In genomic region chr3:48594431-48595049, GRCh38 we compare ENCODE assay signal across 10 cellular contexts. TPM values are rescaled to one million over a fixed set of nuclear protein-coding genes. Genes with fewer than 3 reads are reported as not detected.
DNase-seq lines count a peak whose midpoint lies in the region; ATAC-seq and TF ChIP-seq lines count a peak whose summit lies in the region.
"Had no signal": no experiment of that assay in that cellular context is flagged by ENCODE, and none has a peak within 500 bp of the region (broad histone marks: within the 10 kb centered on the region; RNA-seq: fewer than 3 reads in every experiment).

No MANE protein-coding gene starts in this region.

- peaks cover 12% of the 10 kb centered on the region for H3K27me3 Mint-ChIP-seq in Calu3 (ENCODE audit: unreplicated experiment)

- H3K9me3 Mint-ChIP-seq in Calu3 (ENCODE audit: low read depth, unreplicated experiment) = no peaks in the 10 kb centered on the region
- H3K9me3 Mint-ChIP-seq: activated naive CD8-positive, alpha-beta T cell treated with anti-CD3 and anti-CD28 coated beads, Interleukin-2, amount 10 ng/mL, durations not matched to agents 7 days and 5 days had no signal

- CTCF ChIA-PET in Calu3 (lab: Charles Lee) = interaction anchor here (0.5 kb wide), 1 partner anchor 90 kb away, joined by 6 read pairs; no protein-coding TSS in a partner anchor

- no peaks in the 10 kb centered on the region for H3K9me3 ChIP-seq in RWPE2 (ENCODE audit: severe bottlenecking)

- intact Hi-C loops in Calu3 (cut with micrococcal nuclease; ENCODE audit: unreplicated experiment) = loop anchor here (5.0 kb wide), 1 partner anchor 32 kb away; the partner anchor contains the start of gene UCN2

- no peak overlapping the region for H3K27ac Mint-ChIP-seq in Calu3 (ENCODE audit: unreplicated experiment)
- H3K27ac Mint-ChIP-seq: activated naive CD8-positive, alpha-beta T cell treated with anti-CD3 and anti-CD28 coated beads, Interleukin-2, amount 10 ng/mL, durations not matched to agents 7 days and 5 days had no signal

- peak overlapping the region; percentile 67 for H3K4me3 Mint-ChIP-seq in Calu3 (ENCODE audit: low read depth, unreplicated experiment)
- H3K4me3 Mint-ChIP-seq: activated naive CD8-positive, alpha-beta T cell treated with anti-CD3 and anti-CD28 coated beads, Interleukin-2, amount 10 ng/mL, durations not matched to agents 7 days and 5 days had no signal

- no peaks in the 10 kb centered on the region for H3K27me3 ChIP-seq in RWPE2 (ENCODE audit: insufficient read depth, poor library complexity, severe bottlenecking)

- H3K4me3 ChIP-seq in RWPE2 (ENCODE audit: severe bottlenecking) (peak overlapping the region; percentile 77), fibroblast of villous mesenchyme (ENCODE audit: low read depth, low read length) (peak overlapping the region; percentile 54)

- H3K36me3 Mint-ChIP-seq in Calu3 (ENCODE audit: insufficient read depth, unreplicated experiment) = peaks cover 33% of the 10 kb centered on the region

- TSS peak; percentile 70 for BruUV-seq in Calu3 (replicated peaks; lab: Mats Ljungman, UMichigan)

- DNase-seq in Calu3 (no peak), RWPE2 (ENCODE audit: low spot score) (no peak), fibroblast of villous mesenchyme (ENCODE audit: low read depth) (peak; percentile 34), retina (peak; percentile 54), SIG-M5 (lab: John Stamatoyannopoulos, UW) (no peak), NCI-H146 (lab: John Stamatoyannopoulos, UW) (no peak)
- DNase-seq: activated naive CD8-positive, alpha-beta T cell treated with anti-CD3 and anti-CD28 coated beads, Interleukin-2, amount 10 ng/mL, durations not matched to agents 7 days and 5 days; kidney glomerular epithelial cell had no signal

- TF ChIP-seq CTCF in Calu3 (IDR thresholded peaks at IDR 0.05; ENCODE audit: unreplicated experiment) (no peak), RWPE2 (IDR thresholded peaks at IDR 0.05; ENCODE audit: poor library complexity, severe bottlenecking) (no peak), fibroblast of villous mesenchyme (IDR thresholded peaks at IDR 0.05; ENCODE audit: insufficient read depth, low read depth, low read length) (no peak)

- peaks cover 38% of the 10 kb centered on the region for H3K4me1 ChIP-seq in RWPE2 (ENCODE audit: insufficient read depth, poor library complexity, severe bottlenecking)

- peak overlapping the region; percentile 98 for H3K27ac ChIP-seq in RWPE2 (ENCODE audit: poor library complexity, severe bottlenecking)

- H3K4me1 Mint-ChIP-seq in Calu3 (ENCODE audit: low read depth, unreplicated experiment) = peaks cover 13% of the 10 kb centered on the region

- peaks cover 60% of the 10 kb centered on the region for H3K36me3 ChIP-seq in RWPE2 (ENCODE audit: low read depth)

- ATAC-seq in RWPE2 (ENCODE audit: low read depth) (no peak), GM21717 (IDR thresholded peaks at IDR 0.05; ENCODE audit: unreplicated experiment) (no peak), GM19351 (IDR thresholded peaks at IDR 0.05; ENCODE audit: unreplicated experiment) (no peak)

RNA-seq across cellular contexts. Expression of gene COL7A1, which starts 0.6 kb away (rescaled TPM):
- 8.6 and 13.9 TPM in 2 replicates for total RNA-seq in Calu3 (2022)
- 79.0 and 140 TPM in 2 replicates for total RNA-seq in fibroblast of villous mesenchyme

RNA-seq across cellular contexts. Expression of gene UQCRC1, which starts 14.9 kb away (rescaled TPM):
- 196 and 207 TPM in 2 replicates for total RNA-seq in Calu3 (2022)
- 405 and 418 TPM in 2 replicates for total RNA-seq in fibroblast of villous mesenchyme

RNA-seq across cellular contexts. Expression of gene TMEM89, which starts 27.0 kb away (rescaled TPM):
- total RNA-seq in Calu3 (2022) (not detected in 2 replicates), fibroblast of villous mesenchyme (not detected in 2 replicates)
- total RNA-seq: activated naive CD8-positive, alpha-beta T cell treated with anti-CD3 and anti-CD28 coated beads, Interleukin-2, amount 10 ng/mL, durations not matched to agents 7 days and 5 days had no signal

RNA-seq across cellular contexts. Expression of gene UCN2, which starts 31.0 kb away (rescaled TPM):
- 0.34 and 0.94 TPM in 2 replicates for total RNA-seq in Calu3 (2022)
- 6.0 and 11.9 TPM in 2 replicates for total RNA-seq in fibroblast of villous mesenchyme
- total RNA-seq: activated naive CD8-positive, alpha-beta T cell treated with anti-CD3 and anti-CD28 coated beads, Interleukin-2, amount 10 ng/mL, durations not matched to agents 7 days and 5 days had no signal

RNA-seq across cellular contexts. Expression of gene PFKFB4, which starts 37.9 kb away (rescaled TPM):
- total RNA-seq in Calu3 (2022) (3.6 and 5.1 TPM in 2 replicates), fibroblast of villous mesenchyme (18.1 and 22.5 TPM in 2 replicates)

Comparison
In these comparisons a context has a peak if more than half of its experiments do, and no peak if none do; other contexts are left out.
1. DNase-seq: peak in fibroblast of villous mesenchyme (single experiment) and retina (single experiment); none in Calu3 (single experiment), RWPE2 (single experiment), SIG-M5 (single experiment) and NCI-H146 (single experiment).